ENCODE assay signal across 19 cellular contexts in the genomic region with DNA sequence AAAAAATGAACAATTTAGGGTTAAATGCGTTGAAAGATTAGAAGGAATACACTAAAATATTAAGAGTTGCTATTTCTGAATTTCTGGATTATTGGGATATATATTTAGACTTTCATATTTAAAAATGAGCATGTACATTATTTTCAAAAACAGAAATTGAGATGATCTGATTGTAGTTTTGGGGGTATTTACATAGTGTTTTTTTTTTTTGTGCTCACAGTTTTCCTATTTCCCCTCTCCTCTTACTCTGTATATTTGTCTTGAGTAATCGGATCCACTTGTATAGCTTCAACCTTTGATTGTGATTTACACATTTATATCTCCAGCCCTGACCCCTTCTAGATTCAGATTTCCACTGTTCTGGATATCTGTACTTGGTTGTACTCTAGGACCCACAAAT. TPM values are rescaled to one million over a fixed set of nuclear protein-coding genes. Genes with fewer than 3 reads are reported as not detected.
DNase-seq lines count a peak whose midpoint lies in the region; ATAC-seq and TF ChIP-seq lines count a peak whose summit lies in the region.
"Had no signal": no experiment of that assay in that cellular context is flagged by ENCODE, and none has a peak within 500 bp of the region (broad histone marks: within the 10 kb centered on the region; RNA-seq: fewer than 3 reads in every experiment).

No MANE protein-coding gene starts in this region.

- no peak for ATAC-seq in activated T-cell treated with anti-CD3 and anti-CD28 coated beads, Interleukin-2, amount 50 U/mL, for 72 hours (replicated peaks in 1 of 2)
- ATAC-seq in naive thymus-derived CD8-positive, alpha-beta T cell: no peak
- ATAC-seq in HG03457 (IDR thresholded peaks at IDR 0.05; ENCODE audit: unreplicated experiment): no peak
- ATAC-seq: heart left ventricle, left cardiac atrium, Panc1, right cardiac atrium had no signal

- H3K27ac Mint-ChIP-seq in activated T-cell treated with anti-CD3 and anti-CD28 coated beads, Interleukin-2, amount 50 U/mL, for 72 hours: peak overlapping the region; percentile 66
- H3K27ac Mint-ChIP-seq in Calu3 (ENCODE audit: unreplicated experiment): peak overlapping the region; percentile 3
- peak overlapping the region; percentile 37 for H3K27ac Mint-ChIP-seq in activated naive CD8-positive, alpha-beta T cell treated with anti-CD3 and anti-CD28 coated beads for 36 hours
- H3K27ac Mint-ChIP-seq in naive thymus-derived CD8-positive, alpha-beta T cell: peak overlapping the region in 9 of 10 donors; percentile 0 to 86 (median 53)
- H3K27ac Mint-ChIP-seq: activated T-helper 1 cell treated with anti-CD3 and anti-CD28 coated beads, Interleukin-12 subunit alpha, Interleukin-12 subunit beta, Interleukin-2, Interleukin-4 antibody, amounts not matched to agents 30 ng/mL and 10 ng/mL and 1 ng/mL, durations not matched to agents 14 hours and 24 hours and 36 hours had no signal

- no peak for DNase-seq in activated T-cell treated with anti-CD3 and anti-CD28 coated beads, Interleukin-2, amount 50 U/mL, for 72 hours
- DNase-seq in activated T-cell treated with anti-CD3 and anti-CD28 coated beads for 4 hours (no peak), Calu3 (no peak), NCI-H1417 treated with DMSO at 0.1 percent for 48 hours (lab: John Stamatoyannopoulos, UW) (no peak), GF-D8 (lab: John Stamatoyannopoulos, UW) (no peak)
- no peak for DNase-seq in activated naive CD8-positive, alpha-beta T cell treated with anti-CD3 and anti-CD28 coated beads for 36 hours
- DNase-seq in naive thymus-derived CD8-positive, alpha-beta T cell: no peak
- DNase-seq: heart left ventricle; Kasumi-1; left cardiac atrium; mesenchymal stem cell; NCI-H1930; NCI-H446; right cardiac atrium; stimulated activated naive CD4-positive, alpha-beta T cell treated with Interleukin-2 at 50 U/mL for 16 hours; thyroid gland had no signal

- peaks cover 50% of the 10 kb centered on the region for H3K4me1 Mint-ChIP-seq in activated T-cell treated with anti-CD3 and anti-CD28 coated beads, Interleukin-2, amount 50 U/mL, for 72 hours (ENCODE audit: low read depth)
- peaks cover 21% of the 10 kb centered on the region for H3K4me1 Mint-ChIP-seq in Calu3 (ENCODE audit: low read depth, unreplicated experiment)
- H3K4me1 Mint-ChIP-seq in activated naive CD8-positive, alpha-beta T cell treated with anti-CD3 and anti-CD28 coated beads for 36 hours: peaks cover 63% of the 10 kb centered on the region
- peaks cover 33 to 69% (median 39%) of the 10 kb centered on the region in 4 donors for H3K4me1 Mint-ChIP-seq in naive thymus-derived CD8-positive, alpha-beta T cell

- no peaks in the 10 kb centered on the region for H3K27me3 Mint-ChIP-seq in activated T-cell treated with anti-CD3 and anti-CD28 coated beads, Interleukin-2, amount 50 U/mL, for 72 hours (ENCODE audit: low read depth)
- no peaks in the 10 kb centered on the region for H3K27me3 Mint-ChIP-seq in Calu3 (ENCODE audit: unreplicated experiment)
- no peaks in the 10 kb centered on the region for H3K27me3 Mint-ChIP-seq in activated naive CD8-positive, alpha-beta T cell treated with anti-CD3 and anti-CD28 coated beads for 36 hours
- H3K27me3 Mint-ChIP-seq in naive thymus-derived CD8-positive, alpha-beta T cell: no peaks in the 10 kb centered on the region

- H3K4me3 Mint-ChIP-seq in activated T-cell treated with anti-CD3 and anti-CD28 coated beads, Interleukin-2, amount 50 U/mL, for 72 hours: peak overlapping the region in 1 of 2 donors; percentile 59
- peak overlapping the region; percentile 3 for H3K4me3 Mint-ChIP-seq in Calu3 (ENCODE audit: low read depth, unreplicated experiment)
- no peak overlapping the region for H3K4me3 Mint-ChIP-seq in activated naive CD8-positive, alpha-beta T cell treated with anti-CD3 and anti-CD28 coated beads for 36 hours
- H3K4me3 Mint-ChIP-seq in naive thymus-derived CD8-positive, alpha-beta T cell: peak overlapping the region in 7 of 10 donors; percentile 1 to 54 (median 23)
- H3K4me3 Mint-ChIP-seq: activated T-helper 1 cell treated with anti-CD3 and anti-CD28 coated beads, Interleukin-12 subunit alpha, Interleukin-12 subunit beta, Interleukin-2, Interleukin-4 antibody, amounts not matched to agents 30 ng/mL and 10 ng/mL and 1 ng/mL, durations not matched to agents 14 hours and 24 hours and 36 hours had no signal

- H3K9me3 Mint-ChIP-seq in activated T-cell treated with anti-CD3 and anti-CD28 coated beads, Interleukin-2, amount 50 U/mL, for 72 hours: no peaks in the 10 kb centered on the region
- no peaks in the 10 kb centered on the region for H3K9me3 Mint-ChIP-seq in Calu3 (ENCODE audit: low read depth, unreplicated experiment)
- H3K9me3 Mint-ChIP-seq in activated naive CD8-positive, alpha-beta T cell treated with anti-CD3 and anti-CD28 coated beads for 36 hours: no peaks in the 10 kb centered on the region
- H3K9me3 Mint-ChIP-seq in naive thymus-derived CD8-positive, alpha-beta T cell: no peaks in the 10 kb centered on the region
- H3K9me3 Mint-ChIP-seq: activated T-helper 1 cell treated with anti-CD3 and anti-CD28 coated beads, Interleukin-12 subunit alpha, Interleukin-12 subunit beta, Interleukin-2, Interleukin-4 antibody, amounts not matched to agents 30 ng/mL and 10 ng/mL and 1 ng/mL, durations not matched to agents 14 hours and 24 hours and 36 hours had no signal

- no peak for TF ChIP-seq CTCF in Calu3 (IDR thresholded peaks at IDR 0.05; ENCODE audit: unreplicated experiment)

- POLR2A ChIA-PET in naive thymus-derived CD8-positive, alpha-beta T cell (lab: Charles Lee): no interaction called here

- intact Hi-C loops in Calu3 (cut with micrococcal nuclease; ENCODE audit: unreplicated experiment): no loop called here

- H3K36me3 Mint-ChIP-seq in activated T-cell treated with anti-CD3 and anti-CD28 coated beads, Interleukin-2, amount 50 U/mL, for 72 hours (ENCODE audit: insufficient read depth in 2 of 2): no peaks in the 10 kb centered on the region
- H3K36me3 Mint-ChIP-seq in Calu3 (ENCODE audit: insufficient read depth, unreplicated experiment): peaks cover 8% of the 10 kb centered on the region
- peaks cover 6% of the 10 kb centered on the region for H3K36me3 Mint-ChIP-seq in activated naive CD8-positive, alpha-beta T cell treated with anti-CD3 and anti-CD28 coated beads for 36 hours
- peaks cover 0 to 5% (median 0%) of the 10 kb centered on the region in 3 donors for H3K36me3 Mint-ChIP-seq in naive thymus-derived CD8-positive, alpha-beta T cell

- no TSS peak for BruUV-seq in Calu3 (replicated peaks; lab: Mats Ljungman, UMichigan)

- CTCF ChIA-PET in Calu3 (lab: Charles Lee): no interaction called here

RNA-seq across cellular contexts. Expression of a gene that starts 5.3 kb away (rescaled TPM):
- total RNA-seq in activated T-cell treated with anti-CD3 and anti-CD28 coated beads, Interleukin-2, amount 50 U/mL, for 72 hours: 10 to 100 TPM; 75.8 to 85.6 TPM
- total RNA-seq in Calu3 (2022): 37.5 and 40.8 TPM in 2 replicates
- 10 to 100 TPM; 41.3 to 43.8 TPM for total RNA-seq in activated naive CD8-positive, alpha-beta T cell treated with anti-CD3 and anti-CD28 coated beads for 36 hours
- 10 to 100 TPM; 70.0 to 77.0 TPM for total RNA-seq in naive thymus-derived CD8-positive, alpha-beta T cell
- 10 to 100 TPM; 38.2 to 54.3 (median 40.1) TPM for polyA plus RNA-seq in naive thymus-derived CD8-positive, alpha-beta T cell

Comparison
In these comparisons a context has a peak if more than half of its experiments do, and no peak if none do; other contexts are left out.
1. H3K27ac Mint-ChIP-seq: peak in every context shown above with its lines; median percentile 66 in activated T-cell treated with anti-CD3 and anti-CD28 coated beads, Interleukin-2, amount 50 U/mL, for 72 hours; 53 in naive thymus-derived CD8-positive, alpha-beta T cell; 37 in activated naive CD8-positive, alpha-beta T cell treated with anti-CD3 and anti-CD28 coated beads for 36 hours; 3 in Calu3.